ENCODE assay signal across 19 cellular contexts in the genomic region with DNA sequence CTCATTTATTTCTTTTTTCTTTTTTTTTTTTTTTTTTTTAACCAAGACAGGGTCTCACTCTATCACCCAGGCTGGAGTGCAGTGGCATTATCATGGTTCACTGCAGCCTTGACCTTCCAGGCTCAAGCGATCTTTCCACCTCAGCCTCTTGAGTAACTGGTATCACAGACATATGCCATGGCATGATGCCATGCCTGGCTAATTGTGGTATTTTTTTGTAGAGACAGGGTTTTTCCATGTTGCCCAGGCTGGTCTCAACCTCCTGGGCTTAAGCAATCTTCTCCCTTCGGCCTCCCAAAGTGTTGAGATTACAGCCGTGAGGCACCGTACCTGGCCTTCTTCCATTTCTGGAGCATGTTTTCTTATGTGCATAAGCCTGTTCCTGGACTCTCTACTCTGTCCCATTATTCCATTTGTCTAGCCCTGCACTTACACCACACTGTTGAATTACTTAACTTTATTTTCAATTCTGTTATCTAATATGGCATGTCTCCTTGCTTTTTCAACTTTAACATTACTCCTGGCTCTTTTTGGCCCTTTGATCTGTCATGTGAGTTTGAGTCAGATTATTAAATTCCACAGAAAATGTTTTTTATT. TPM values are rescaled to one million over a fixed set of nuclear protein-coding genes. Genes with fewer than 3 reads are reported as not detected.
A peak's percentile ranks its signal among the peaks of the same experiment; 100 is the strongest.
DNase-seq lines count a peak whose midpoint lies in the region; ATAC-seq lines count a peak whose summit lies in the region.
"Had no signal": no experiment of that assay in that cellular context is flagged by ENCODE, and none has a peak within 500 bp of the region (broad histone marks: within the 10 kb centered on the region; RNA-seq: fewer than 3 reads in every experiment).

No MANE protein-coding gene starts in this region.

- ATAC-seq in stimulated activated memory B cell treated with anti-CD40 and anti-IgM and Interleukin-4, amounts not matched to agents 10 μg/mL and 1 μg/mL and 100 μg/mL, for 72 hours: peak; percentile 57
- ATAC-seq in GM21576 (IDR thresholded peaks at IDR 0.05; ENCODE audit: unreplicated experiment): no peak
- no peak for ATAC-seq in GM19035 (IDR thresholded peaks at IDR 0.05; ENCODE audit: unreplicated experiment)

- no peaks in the 10 kb centered on the region for H3K36me3 Mint-ChIP-seq in stimulated activated memory B cell treated with anti-CD40 and anti-IgM and Interleukin-4, amounts not matched to agents 10 μg/mL and 1 μg/mL and 100 μg/mL, for 72 hours
- H3K36me3 Mint-ChIP-seq: CD4-positive, CD25-positive, alpha-beta regulatory T cell had no signal

- H3K27ac Mint-ChIP-seq in stimulated activated memory B cell treated with anti-CD40 and anti-IgM and Interleukin-4, amounts not matched to agents 10 μg/mL and 1 μg/mL and 100 μg/mL, for 72 hours: no peak overlapping the region

- no peak overlapping the region for H3K4me3 Mint-ChIP-seq in stimulated activated memory B cell treated with anti-CD40 and anti-IgM and Interleukin-4, amounts not matched to agents 10 μg/mL and 1 μg/mL and 100 μg/mL, for 72 hours
- H3K4me3 Mint-ChIP-seq: CD4-positive, CD25-positive, alpha-beta regulatory T cell had no signal

- H3K4me1 Mint-ChIP-seq in stimulated activated memory B cell treated with anti-CD40 and anti-IgM and Interleukin-4, amounts not matched to agents 10 μg/mL and 1 μg/mL and 100 μg/mL, for 72 hours: peaks cover 21% of the 10 kb centered on the region

- DNase-seq in H4 (ENCODE audit: low spot score) (peak; percentile 14), RPMI7951 (ENCODE audit: low read depth) (peak; percentile 28), fibroblast of gingiva (ENCODE audit: low read depth) (peak; percentile 42), NCI-H1048 (lab: John Stamatoyannopoulos, UW) (no peak)
- DNase-seq: BE2C; CD4-positive, CD25-positive, alpha-beta regulatory T cell; DND-41; Kasumi-1; NCI-H1694; NCI-H2081 treated with DMSO at 0.1 percent for 48 hours; NCI-H2171 treated with DMSO at 0.1 percent for 48 hours; NCI-H446; NCI-H526 treated with DMSO at 0.1 percent for 48 hours; RPMI8226; SHP77 had no signal

- H3K9me3 Mint-ChIP-seq in stimulated activated memory B cell treated with anti-CD40 and anti-IgM and Interleukin-4, amounts not matched to agents 10 μg/mL and 1 μg/mL and 100 μg/mL, for 72 hours: no peaks in the 10 kb centered on the region

- no peaks in the 10 kb centered on the region for H3K27me3 Mint-ChIP-seq in stimulated activated memory B cell treated with anti-CD40 and anti-IgM and Interleukin-4, amounts not matched to agents 10 μg/mL and 1 μg/mL and 100 μg/mL, for 72 hours

RNA-seq across cellular contexts. Expression of gene PTGDR, which starts 47.9 kb away (rescaled TPM):
- not detected in 2 replicates for total RNA-seq in H4 (2014; rRNA removed; shearing (Covaris generic))
- total RNA-seq in RPMI7951 (2014; rRNA removed; shearing (Covaris generic)): not detected in 2 replicates
- total RNA-seq: A673 had no signal
